18 cellular contexts compared by ENCODE assay signal in the genomic region with DNA sequence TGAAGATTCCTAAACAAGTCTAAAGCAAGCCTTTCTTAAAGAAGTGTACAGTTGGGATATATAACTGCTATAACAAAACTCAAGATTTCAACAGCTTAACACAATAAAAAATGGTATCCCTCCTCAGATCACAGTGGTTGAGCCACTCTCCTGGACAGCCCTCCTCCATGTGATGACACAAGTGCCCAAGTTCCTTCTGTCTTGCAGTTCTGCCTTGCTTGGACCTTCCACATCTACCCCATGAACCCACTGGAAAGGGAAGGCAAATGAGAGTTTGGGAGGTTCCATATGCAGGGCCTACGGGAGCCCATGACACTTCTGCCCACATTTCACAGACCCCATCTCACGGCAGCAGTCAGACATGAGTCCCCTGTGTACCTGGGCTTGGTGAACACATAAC.
DNase-seq lines count a peak whose midpoint lies in the region; ATAC-seq and TF ChIP-seq lines count a peak whose summit lies in the region.
"Had no signal": no experiment of that assay in that cellular context is flagged by ENCODE, and none has a peak within 500 bp of the region (broad histone marks: within the 10 kb centered on the region; RNA-seq: fewer than 3 reads in every experiment).

No MANE protein-coding gene starts in this region.

- H3K27me3 Mint-ChIP-seq in activated naive CD4-positive, alpha-beta T cell treated with anti-CD3 and anti-CD28 coated beads for 36 hours (ENCODE audit: low read depth), result no peaks in the 10 kb centered on the region
- H3K27me3 Mint-ChIP-seq in natural killer cell (ENCODE audit: low read depth in 2 of 2), result no peaks in the 10 kb centered on the region
- H3K27me3 Mint-ChIP-seq: CD4-positive, alpha-beta memory T cell had no signal

- H3K27ac ChIP-seq in substantia nigra (ENCODE audit: low read depth, low read length, poor library complexity, severe bottlenecking), result no peak overlapping the region
- H3K27ac ChIP-seq: BLaER1, GM23248 had no signal

- no peak for ATAC-seq in natural killer cell
- ATAC-seq in HG02884 (IDR thresholded peaks at IDR 0.05; ENCODE audit: unreplicated experiment), result no peak
- ATAC-seq in GM18861 (IDR thresholded peaks at IDR 0.05; ENCODE audit: unreplicated experiment), result no peak
- ATAC-seq: GM12878 had no signal

- intact Hi-C loops in activated naive CD4-positive, alpha-beta T cell treated with anti-CD3 and anti-CD28 coated beads for 36 hours (cut with micrococcal nuclease), result no loop called here
- intact Hi-C loops in natural killer cell (cut with micrococcal nuclease), result loop anchor here (5.0 kb wide), 1 partner anchor 51 kb away; no protein-coding TSS in a partner anchor

- TF ChIP-seq CTCF in natural killer cell (IDR thresholded peaks at IDR 0.05), result no peak

- DNase-seq in activated naive CD4-positive, alpha-beta T cell treated with anti-CD3 and anti-CD28 coated beads for 36 hours, result no peak
- no peak for DNase-seq in activated naive CD4-positive, alpha-beta T cell treated with anti-CD3 and anti-CD28 coated beads, Interleukin-2, amount 50 U/mL, for 16 hours
- DNase-seq in ecto neural progenitor cell (ENCODE audit: low spot score), result peak; percentile 18
- DNase-seq in natural killer cell, result no peak
- no peak for DNase-seq in NCI-H2081 (lab: John Stamatoyannopoulos, UW)
- DNase-seq in substantia nigra (lab: John Stamatoyannopoulos, UW), result no peak
- DNase-seq: 8988T; CD4-positive, alpha-beta memory T cell; DMS153; DMS79; GM23248; HCEC 1CT; HFFc6 had no signal

- CTCF ChIA-PET in activated naive CD4-positive, alpha-beta T cell treated with anti-CD3 and anti-CD28 coated beads for 36 hours (lab: Charles Lee), result interaction anchor here (1.2 kb wide), 1 partner anchor 325 kb away, joined by 4 read pairs; no protein-coding TSS in a partner anchor

- H3K9me3 Mint-ChIP-seq in activated naive CD4-positive, alpha-beta T cell treated with anti-CD3 and anti-CD28 coated beads for 36 hours, result peaks cover 2% of the 10 kb centered on the region
- H3K9me3 Mint-ChIP-seq in natural killer cell, result peaks cover 0 to 2% of the 10 kb centered on the region in 2 donors

- no peaks in the 10 kb centered on the region for H3K36me3 Mint-ChIP-seq in activated naive CD4-positive, alpha-beta T cell treated with anti-CD3 and anti-CD28 coated beads for 36 hours (ENCODE audit: low read depth)
- H3K36me3 Mint-ChIP-seq in natural killer cell, result no peaks in the 10 kb centered on the region
- H3K36me3 Mint-ChIP-seq: CD14-positive monocyte; CD4-positive, alpha-beta memory T cell had no signal

- H3K4me1 Mint-ChIP-seq in activated naive CD4-positive, alpha-beta T cell treated with anti-CD3 and anti-CD28 coated beads for 36 hours (ENCODE audit: low read depth), result peaks cover 2% of the 10 kb centered on the region
- peaks cover 76 to 83% of the 10 kb centered on the region in 2 donors for H3K4me1 Mint-ChIP-seq in natural killer cell
- H3K4me1 Mint-ChIP-seq: CD4-positive, alpha-beta memory T cell had no signal

- H3K4me3 Mint-ChIP-seq in activated naive CD4-positive, alpha-beta T cell treated with anti-CD3 and anti-CD28 coated beads for 36 hours, result no peak overlapping the region
- H3K4me3 Mint-ChIP-seq in natural killer cell, result peak overlapping the region; percentile 65
- H3K4me3 Mint-ChIP-seq: CD14-positive monocyte; CD4-positive, alpha-beta memory T cell; HFFc6 had no signal

- H3K27ac Mint-ChIP-seq in activated naive CD4-positive, alpha-beta T cell treated with anti-CD3 and anti-CD28 coated beads for 36 hours, result peak overlapping the region; percentile 5
- peak overlapping the region; percentile 90 to 95 for H3K27ac Mint-ChIP-seq in natural killer cell
- H3K27ac Mint-ChIP-seq: CD14-positive monocyte; CD4-positive, alpha-beta memory T cell; HFFc6 had no signal
